9 cellular contexts compared by ENCODE assay signal in genomic region chr3:55620361-55621025, GRCh38.
DNase-seq lines count a peak whose midpoint lies in the region; ATAC-seq and TF ChIP-seq lines count a peak whose summit lies in the region.
"Had no signal": no experiment of that assay in that cellular context is flagged by ENCODE, and none has a peak within 500 bp of the region (broad histone marks: within the 10 kb centered on the region; RNA-seq: fewer than 3 reads in every experiment).

No MANE protein-coding gene starts in this region.

- no peaks in the 10 kb centered on the region for H3K36me3 Mint-ChIP-seq in natural killer cell treated with Interleukin-12 subunit alpha and Interleukin-12 subunit beta and Interleukin-15 and Interleukin-18, amount 100 ng/mL, for 72 hours
- H3K36me3 Mint-ChIP-seq: activated naive CD4-positive, alpha-beta T cell treated with anti-CD3 and anti-CD28 coated beads, Interleukin-2, amount 10 ng/mL, durations not matched to agents 7 days and 5 days had no signal

- H4K5ac ChIP-seq in IMR-90 (ENCODE audit: low read depth, low read length), result peak overlapping the region; percentile 97

- H3K27ac ChIP-seq in IMR-90 (ENCODE audit: insufficient read depth, low read length) (peak overlapping the region; percentile 80), right cardiac atrium (ENCODE audit: low read length) (no peak overlapping the region)

- H3K9me3 Mint-ChIP-seq in natural killer cell treated with Interleukin-12 subunit alpha and Interleukin-12 subunit beta and Interleukin-15 and Interleukin-18, amount 100 ng/mL, for 72 hours, result peaks cover 4% of the 10 kb centered on the region
- H3K9me3 Mint-ChIP-seq: activated naive CD4-positive, alpha-beta T cell treated with anti-CD3 and anti-CD28 coated beads, Interleukin-2, amount 10 ng/mL, durations not matched to agents 7 days and 5 days had no signal

- peak overlapping the region; percentile 63 to 76; a peak in 3 of 4 replicates for H4K8ac ChIP-seq in IMR-90 (ENCODE audit: low read depth in 2 of 2, low read length in 2 of 2)

- CTCF ChIA-PET in IMR-90 (lab: Yijun Ruan, JAX), result interaction anchor here (0.6 kb wide), 1 partner anchor 661 kb away, joined by 3 read pairs; no protein-coding TSS in a partner anchor

- H2BK120ac ChIP-seq in IMR-90 (ENCODE audit: low read depth, low read length), result peak overlapping the region; percentile 97

- peak overlapping the region; percentile 89 for H4K91ac ChIP-seq in IMR-90 (ENCODE audit: insufficient read depth, low read depth, low read length)

- H3K9ac ChIP-seq in IMR-90 (ENCODE audit: low read depth, low read length), result peak overlapping the region; percentile 49

- dilution Hi-C loops in IMR-90 (cut with HindIII; ENCODE audit: low sequenced_read_pairs, unreplicated experiment), result no loop called here

- H2BK15ac ChIP-seq in IMR-90 (ENCODE audit: low read depth, low read length), result peak overlapping the region; percentile 96; the same call in 1 of the 3 replicates

- no peaks in the 10 kb centered on the region for H3K27me3 ChIP-seq in IMR-90 (ENCODE audit: control insufficient read depth, insufficient read depth, low read length)
- H3K27me3 ChIP-seq in right cardiac atrium (ENCODE audit: control insufficient read depth, insufficient read depth), result no peaks in the 10 kb centered on the region

- H2AK5ac ChIP-seq in IMR-90 (ENCODE audit: low read depth, low read length), result peak overlapping the region; percentile 2; the same call in 1 of the 2 replicates

- H3K18ac ChIP-seq in IMR-90 (ENCODE audit: low read depth, low read length), result peak overlapping the region; percentile 99

- H3K4ac ChIP-seq in IMR-90 (ENCODE audit: low read depth, low read length), result peak overlapping the region; percentile 85

- intact Hi-C loops in IMR-90 (cut with micrococcal nuclease) (loop anchor here (5.0 to 10.0 kb wide), 3 partner anchors 102 to 426 kb away; no protein-coding TSS in a partner anchor), right cardiac atrium (cut with DNase I) (no loop called here)

- H3K4me3 ChIP-seq in IMR-90 (ENCODE audit: insufficient read depth, low read depth, low read length), result no peak overlapping the region
- no peak overlapping the region for H3K4me3 ChIP-seq in right cardiac atrium (ENCODE audit: low read length)

- TF ChIP-seq POLR2A in IMR-90 (IDR thresholded peaks at IDR 0.05; ENCODE audit: low read depth, low read length), result no peak

- H3K4me1 Mint-ChIP-seq in natural killer cell treated with Interleukin-12 subunit alpha and Interleukin-12 subunit beta and Interleukin-15 and Interleukin-18, amount 100 ng/mL, for 72 hours (ENCODE audit: low read depth in 2 of 2), result no peaks in the 10 kb centered on the region
- H3K4me1 Mint-ChIP-seq: activated naive CD4-positive, alpha-beta T cell treated with anti-CD3 and anti-CD28 coated beads, Interleukin-2, amount 10 ng/mL, durations not matched to agents 7 days and 5 days had no signal

- no peak overlapping the region for H2AK9ac ChIP-seq in IMR-90 (replicated peaks; ENCODE audit: low read depth, low read length, poor library complexity)

- POLR2A ChIA-PET in IMR-90 (lab: Charles Lee; ENCODE audit: unreplicated experiment), result no interaction called here

- H3K27me3 Mint-ChIP-seq in natural killer cell treated with Interleukin-12 subunit alpha and Interleukin-12 subunit beta and Interleukin-15 and Interleukin-18, amount 100 ng/mL, for 72 hours, result peaks cover 2 to 12% of the 10 kb centered on the region in 2 donors
- H3K27me3 Mint-ChIP-seq: activated naive CD4-positive, alpha-beta T cell treated with anti-CD3 and anti-CD28 coated beads, Interleukin-2, amount 10 ng/mL, durations not matched to agents 7 days and 5 days had no signal

- ATAC-seq in GM21526 (IDR thresholded peaks at IDR 0.05; ENCODE audit: low FRiP score, unreplicated experiment), result peak; percentile 76
- ATAC-seq in IMR-90 (ENCODE audit: low read depth), result peak; percentile 49
- no peak for ATAC-seq in natural killer cell treated with Interleukin-12 subunit alpha and Interleukin-12 subunit beta and Interleukin-15 and Interleukin-18, amount 100 ng/mL, for 72 hours
- ATAC-seq in right cardiac atrium, result no peak
- no peak for ATAC-seq in HG03571 (IDR thresholded peaks at IDR 0.05; ENCODE audit: unreplicated experiment)

- TF ChIP-seq CTCF in IMR-90 (conservative IDR thresholded peaks at IDR 0.05; ENCODE audit: low read depth, low read length), result no peak

- H3K27ac Mint-ChIP-seq in natural killer cell treated with Interleukin-12 subunit alpha and Interleukin-12 subunit beta and Interleukin-15 and Interleukin-18, amount 100 ng/mL, for 72 hours, result no peak overlapping the region
- H3K27ac Mint-ChIP-seq: activated naive CD4-positive, alpha-beta T cell treated with anti-CD3 and anti-CD28 coated beads, Interleukin-2, amount 10 ng/mL, durations not matched to agents 7 days and 5 days had no signal

- DNase-seq in A172 (ENCODE audit: low spot score) (peak; percentile 67), IMR-90 (peak; percentile 87), cerebellar cortex (ENCODE audit: low spot score) (peak; percentile 33), right cardiac atrium (no peak), DMS 273 (lab: John Stamatoyannopoulos, UW; ENCODE audit: unreplicated experiment) (no peak)
- DNase-seq in natural killer cell treated with Interleukin-12 subunit alpha and Interleukin-12 subunit beta and Interleukin-15 and Interleukin-18, amount 100 ng/mL, for 72 hours (ENCODE audit: low spot score), result no peak
- DNase-seq: activated naive CD4-positive, alpha-beta T cell treated with anti-CD3 and anti-CD28 coated beads, Interleukin-2, amount 10 ng/mL, durations not matched to agents 7 days and 5 days had no signal

- H3K9me3 ChIP-seq in IMR-90 (ENCODE audit: control insufficient read depth, insufficient read depth, low read length), result no peaks in the 10 kb centered on the region
- no peaks in the 10 kb centered on the region for H3K9me3 ChIP-seq in right cardiac atrium (ENCODE audit: control insufficient read depth, low read length)

- in situ Hi-C loops in IMR-90 (cut with MboI; ENCODE audit: low sequenced_read_pairs), result no loop called here

- BruUV-seq in IMR-90 (replicated peaks; lab: Mats Ljungman, UMichigan), result no TSS peak

- peak overlapping the region; percentile 63 for H3K56ac ChIP-seq in IMR-90 (ENCODE audit: extremely low read depth, insufficient read depth, low read length)

- H3K9me1 ChIP-seq in IMR-90 (ENCODE audit: insufficient read depth, low read length), result peaks cover 10% of the 10 kb centered on the region

- H3K4me3 Mint-ChIP-seq in natural killer cell treated with Interleukin-12 subunit alpha and Interleukin-12 subunit beta and Interleukin-15 and Interleukin-18, amount 100 ng/mL, for 72 hours, result no peak overlapping the region
- H3K4me3 Mint-ChIP-seq: activated naive CD4-positive, alpha-beta T cell treated with anti-CD3 and anti-CD28 coated beads, Interleukin-2, amount 10 ng/mL, durations not matched to agents 7 days and 5 days had no signal

- no peaks in the 10 kb centered on the region for H3K79me1 ChIP-seq in IMR-90 (ENCODE audit: low read depth in 1 of 2, low read length in 2 of 2)

- H3K4me1 ChIP-seq in IMR-90 (ENCODE audit: control insufficient read depth, insufficient read depth, low read length) (peaks cover 15% of the 10 kb centered on the region), right cardiac atrium (ENCODE audit: control insufficient read depth, insufficient read depth, low read length) (peaks cover 6% of the 10 kb centered on the region)

- no peak for TF ChIP-seq RAD21 in IMR-90 (IDR thresholded peaks at IDR 0.05; ENCODE audit: low read length)

- H3K23ac ChIP-seq in IMR-90 (ENCODE audit: low read depth, low read length), result peak overlapping the region; percentile 89

- H2AFZ ChIP-seq in IMR-90 (replicated peaks; ENCODE audit: low read length, poor library complexity), result peak overlapping the region; percentile 27

- peak overlapping the region; percentile 86 for H2BK5ac ChIP-seq in IMR-90 (ENCODE audit: low read depth, low read length, poor library complexity, severe bottlenecking)

- H4K20me1 ChIP-seq in IMR-90 (ENCODE audit: insufficient read depth, low read length), result no peaks in the 10 kb centered on the region

- peak overlapping the region; percentile 65; the same call in 1 of the 2 replicates for H3K14ac ChIP-seq in IMR-90 (replicated peaks; ENCODE audit: low read depth, low read length)

- H3K4me2 ChIP-seq in IMR-90 (ENCODE audit: low read depth, low read length), result peak overlapping the region; percentile 77

- WGBS in IMR-90 (ENCODE audit: extremely low coverage in 2 of 2, insufficient read length in 1 of 2), 2 experiments, result 40% methylated on average over 3 of the region's 12 CpGs; no CpG with 5 or more reads in 1 of the 2 experiments
- WGBS in right cardiac atrium, result 80% methylated on average over 12 of the region's 12 CpGs

- no peaks in the 10 kb centered on the region for H3K36me3 ChIP-seq in IMR-90 (ENCODE audit: control insufficient read depth, insufficient read depth, low read length)

- peak overlapping the region; percentile 93 for H2BK20ac ChIP-seq in IMR-90 (ENCODE audit: low read depth, low read length)

TF ChIP-seq in IMR-90, 13 proteins besides CTCF, POLR2A, EP300 and RAD21:
- TF ChIP-seq MAFK (IDR thresholded peaks at IDR 0.05; ENCODE audit: low read depth, low read length), result peak; percentile 67
- no peak for TF ChIP-seq CHD1 (IDR thresholded peaks at IDR 0.05; ENCODE audit: low read depth, low read length)
- peak; percentile 98 for TF ChIP-seq NFE2L2 (IDR thresholded peaks at IDR 0.05; ENCODE audit: low read depth, low read length)

Comparison
In these comparisons a context has a peak if more than half of its experiments do, and no peak if none do; other contexts are left out.
1. DNase-seq: peak in A172 (single experiment), IMR-90 (single experiment) and cerebellar cortex (single experiment); none in natural killer cell treated with Interleukin-12 subunit alpha and Interleukin-12 subunit beta and Interleukin-15 and Interleukin-18, amount 100 ng/mL, for 72 hours (single experiment), right cardiac atrium (0 of 3) and DMS 273 (single experiment).
2. ATAC-seq: peak in GM21526 (single experiment) and IMR-90 (single experiment); none in natural killer cell treated with Interleukin-12 subunit alpha and Interleukin-12 subunit beta and Interleukin-15 and Interleukin-18, amount 100 ng/mL, for 72 hours (0 of 2), right cardiac atrium (0 of 2) and HG03571 (single experiment).